ENCODE assay signal across 1 cellular context in the genomic region with DNA sequence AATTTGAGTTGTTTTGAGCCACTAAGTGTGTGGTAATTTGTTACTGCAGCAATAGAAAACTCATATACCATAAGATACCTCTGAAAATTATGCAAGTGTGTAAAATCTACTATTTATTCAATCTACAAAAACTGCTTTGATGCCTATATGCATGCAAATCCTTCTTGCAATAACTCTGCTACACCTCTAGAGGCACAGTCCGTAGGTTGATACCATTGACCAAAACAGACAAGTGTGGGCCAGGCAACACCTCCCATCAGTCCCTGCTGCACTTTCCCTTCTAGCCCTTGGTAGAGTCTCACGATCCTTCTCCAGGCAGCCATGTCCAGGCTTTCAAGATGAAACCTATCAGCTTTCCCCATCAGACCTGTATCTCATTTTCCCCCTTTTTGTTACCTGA.
TF ChIP-seq lines count a peak whose summit lies in the region.

No MANE protein-coding gene starts in this region.

TF ChIP-seq in H1, 55 proteins besides CTCF, POLR2A, EP300 and RAD21:
- TF ChIP-seq EZH2 (IDR thresholded peaks at IDR 0.05; ENCODE audit: low read depth, low read length, severe bottlenecking) (no peak), SIN3A (conservative IDR thresholded peaks at IDR 0.05 in 1 of 2, IDR thresholded peaks at IDR 0.05 in 1 of 2; ENCODE audit: low read depth in 1 of 2, low read length in 2 of 2) (no peak), RXRA (IDR thresholded peaks at IDR 0.05; ENCODE audit: insufficient read depth, low read depth, low read length) (no peak), PHF8 (conservative IDR thresholded peaks at IDR 0.05; ENCODE audit: low read depth, low read length) (no peak), TAF1 (IDR thresholded peaks at IDR 0.05; ENCODE audit: low read depth, low read length) (no peak), SRF (IDR thresholded peaks at IDR 0.05; ENCODE audit: low read depth, low read length) (no peak), NRF1 (IDR thresholded peaks at IDR 0.05; ENCODE audit: low read depth, low read length) (no peak), CTBP2 (IDR thresholded peaks at IDR 0.05; ENCODE audit: borderline replicate concordance, insufficient read depth, insufficient read length, low read length) (no peak)
- TF ChIP-seq, protein P1, sequence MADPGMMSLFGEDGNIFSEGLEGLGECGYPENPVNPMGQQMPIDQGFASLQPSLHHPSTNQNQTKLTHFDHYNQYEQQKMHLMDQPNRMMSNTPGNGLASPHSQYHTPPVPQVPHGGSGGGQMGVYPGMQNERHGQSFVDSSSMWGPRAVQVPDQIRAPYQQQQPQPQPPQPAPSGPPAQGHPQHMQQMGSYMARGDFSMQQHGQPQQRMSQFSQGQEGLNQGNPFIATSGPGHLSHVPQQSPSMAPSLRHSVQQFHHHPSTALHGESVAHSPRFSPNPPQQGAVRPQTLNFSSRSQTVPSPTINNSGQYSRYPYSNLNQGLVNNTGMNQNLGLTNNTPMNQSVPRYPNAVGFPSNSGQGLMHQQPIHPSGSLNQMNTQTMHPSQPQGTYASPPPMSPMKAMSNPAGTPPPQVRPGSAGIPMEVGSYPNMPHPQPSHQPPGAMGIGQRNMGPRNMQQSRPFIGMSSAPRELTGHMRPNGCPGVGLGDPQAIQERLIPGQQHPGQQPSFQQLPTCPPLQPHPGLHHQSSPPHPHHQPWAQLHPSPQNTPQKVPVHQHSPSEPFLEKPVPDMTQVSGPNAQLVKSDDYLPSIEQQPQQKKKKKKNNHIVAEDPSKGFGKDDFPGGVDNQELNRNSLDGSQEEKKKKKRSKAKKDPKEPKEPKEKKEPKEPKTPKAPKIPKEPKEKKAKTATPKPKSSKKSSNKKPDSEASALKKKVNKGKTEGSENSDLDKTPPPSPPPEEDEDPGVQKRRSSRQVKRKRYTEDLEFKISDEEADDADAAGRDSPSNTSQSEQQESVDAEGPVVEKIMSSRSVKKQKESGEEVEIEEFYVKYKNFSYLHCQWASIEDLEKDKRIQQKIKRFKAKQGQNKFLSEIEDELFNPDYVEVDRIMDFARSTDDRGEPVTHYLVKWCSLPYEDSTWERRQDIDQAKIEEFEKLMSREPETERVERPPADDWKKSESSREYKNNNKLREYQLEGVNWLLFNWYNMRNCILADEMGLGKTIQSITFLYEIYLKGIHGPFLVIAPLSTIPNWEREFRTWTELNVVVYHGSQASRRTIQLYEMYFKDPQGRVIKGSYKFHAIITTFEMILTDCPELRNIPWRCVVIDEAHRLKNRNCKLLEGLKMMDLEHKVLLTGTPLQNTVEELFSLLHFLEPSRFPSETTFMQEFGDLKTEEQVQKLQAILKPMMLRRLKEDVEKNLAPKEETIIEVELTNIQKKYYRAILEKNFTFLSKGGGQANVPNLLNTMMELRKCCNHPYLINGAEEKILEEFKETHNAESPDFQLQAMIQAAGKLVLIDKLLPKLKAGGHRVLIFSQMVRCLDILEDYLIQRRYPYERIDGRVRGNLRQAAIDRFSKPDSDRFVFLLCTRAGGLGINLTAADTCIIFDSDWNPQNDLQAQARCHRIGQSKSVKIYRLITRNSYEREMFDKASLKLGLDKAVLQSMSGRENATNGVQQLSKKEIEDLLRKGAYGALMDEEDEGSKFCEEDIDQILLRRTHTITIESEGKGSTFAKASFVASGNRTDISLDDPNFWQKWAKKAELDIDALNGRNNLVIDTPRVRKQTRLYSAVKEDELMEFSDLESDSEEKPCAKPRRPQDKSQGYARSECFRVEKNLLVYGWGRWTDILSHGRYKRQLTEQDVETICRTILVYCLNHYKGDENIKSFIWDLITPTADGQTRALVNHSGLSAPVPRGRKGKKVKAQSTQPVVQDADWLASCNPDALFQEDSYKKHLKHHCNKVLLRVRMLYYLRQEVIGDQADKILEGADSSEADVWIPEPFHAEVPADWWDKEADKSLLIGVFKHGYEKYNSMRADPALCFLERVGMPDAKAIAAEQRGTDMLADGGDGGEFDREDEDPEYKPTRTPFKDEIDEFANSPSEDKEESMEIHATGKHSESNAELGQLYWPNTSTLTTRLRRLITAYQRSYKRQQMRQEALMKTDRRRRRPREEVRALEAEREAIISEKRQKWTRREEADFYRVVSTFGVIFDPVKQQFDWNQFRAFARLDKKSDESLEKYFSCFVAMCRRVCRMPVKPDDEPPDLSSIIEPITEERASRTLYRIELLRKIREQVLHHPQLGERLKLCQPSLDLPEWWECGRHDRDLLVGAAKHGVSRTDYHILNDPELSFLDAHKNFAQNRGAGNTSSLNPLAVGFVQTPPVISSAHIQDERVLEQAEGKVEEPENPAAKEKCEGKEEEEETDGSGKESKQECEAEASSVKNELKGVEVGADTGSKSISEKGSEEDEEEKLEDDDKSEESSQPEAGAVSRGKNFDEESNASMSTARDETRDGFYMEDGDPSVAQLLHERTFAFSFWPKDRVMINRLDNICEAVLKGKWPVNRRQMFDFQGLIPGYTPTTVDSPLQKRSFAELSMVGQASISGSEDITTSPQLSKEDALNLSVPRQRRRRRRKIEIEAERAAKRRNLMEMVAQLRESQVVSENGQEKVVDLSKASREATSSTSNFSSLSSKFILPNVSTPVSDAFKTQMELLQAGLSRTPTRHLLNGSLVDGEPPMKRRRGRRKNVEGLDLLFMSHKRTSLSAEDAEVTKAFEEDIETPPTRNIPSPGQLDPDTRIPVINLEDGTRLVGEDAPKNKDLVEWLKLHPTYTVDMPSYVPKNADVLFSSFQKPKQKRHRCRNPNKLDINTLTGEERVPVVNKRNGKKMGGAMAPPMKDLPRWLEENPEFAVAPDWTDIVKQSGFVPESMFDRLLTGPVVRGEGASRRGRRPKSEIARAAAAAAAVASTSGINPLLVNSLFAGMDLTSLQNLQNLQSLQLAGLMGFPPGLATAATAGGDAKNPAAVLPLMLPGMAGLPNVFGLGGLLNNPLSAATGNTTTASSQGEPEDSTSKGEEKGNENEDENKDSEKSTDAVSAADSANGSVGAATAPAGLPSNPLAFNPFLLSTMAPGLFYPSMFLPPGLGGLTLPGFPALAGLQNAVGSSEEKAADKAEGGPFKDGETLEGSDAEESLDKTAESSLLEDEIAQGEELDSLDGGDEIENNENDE (IDR thresholded peaks at IDR 0.05; ENCODE audit: insufficient replicate concordance, low read length): no peak
